In the genomic region with DNA sequence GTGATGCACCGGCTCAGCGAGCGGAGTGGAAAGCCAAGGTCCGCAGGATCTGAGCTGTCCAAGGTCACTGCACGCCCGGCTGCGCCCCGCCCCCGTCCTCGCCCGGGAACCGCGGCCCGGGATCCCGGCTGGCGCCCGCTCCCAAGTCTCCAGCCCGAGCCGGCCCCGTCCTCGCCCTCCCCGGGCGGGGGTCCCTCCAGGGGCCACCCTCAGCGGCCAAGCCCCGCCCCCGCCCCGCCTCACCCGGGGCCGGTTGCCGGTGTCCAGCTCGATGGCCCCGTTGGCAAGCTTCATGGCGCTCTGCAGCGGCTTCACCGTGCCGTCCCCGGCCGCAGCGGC, we compare ENCODE assay signal across 8 cellular contexts. TPM values are rescaled to one million over a fixed set of nuclear protein-coding genes. Genes with fewer than 3 reads are reported as not detected.
DNase-seq lines count a peak whose midpoint lies in the region; TF ChIP-seq lines count a peak whose summit lies in the region.

No MANE protein-coding gene starts in this region.

- TF ChIP-seq CTCF in HFFc6 (IDR thresholded peaks at IDR 0.05), result no peak
- TF ChIP-seq CTCF in PC-9 (conservative IDR thresholded peaks at IDR 0.05), result no peak

- H3K9me3 Mint-ChIP-seq in HFFc6, result no peaks in the 10 kb centered on the region

- H3K4me3 ChIP-seq in PC-9 (peak overlapping the region; percentile 93), endocrine pancreas (ENCODE audit: control insufficient read depth, insufficient read depth, low read length) (peak overlapping the region; percentile 30), muscle layer of colon (ENCODE audit: low read depth in 1 of 2, low read length in 2 of 2) (peak overlapping the region; percentile 51 to 83)

- DNase-seq in DMS53 (lab: John Stamatoyannopoulos, UW) (peak; percentile 62), DMS53 treated with DMSO at 0.1 percent for 48 hours (lab: John Stamatoyannopoulos, UW; ENCODE audit: unreplicated experiment) (no peak), HFFc6 (no peak), PC-9 (peak in 1 of 2 experiments; percentile 69), posterior vena cava (ENCODE audit: low spot score) (no peak), NCI-H2081 (lab: John Stamatoyannopoulos, UW) (no peak)

- peaks cover 1% of the 10 kb centered on the region; the same call in 1 of the 2 replicates for H3K27me3 Mint-ChIP-seq in HFFc6 (ENCODE audit: insufficient read depth)

- no peaks in the 10 kb centered on the region; the same call in none of the 2 replicates for H3K36me3 Mint-ChIP-seq in HFFc6 (ENCODE audit: low read depth)

- H2AFZ ChIP-seq in PC-9, result peak overlapping the region; percentile 63; the same call in 1 of the 2 replicates

- H3K9ac ChIP-seq in endocrine pancreas (ENCODE audit: control insufficient read depth, insufficient read depth, low read length) (peak overlapping the region; percentile 82), muscle layer of colon (ENCODE audit: low read length) (no peak overlapping the region)

- H3K27ac ChIP-seq in PC-9, result peak overlapping the region; percentile 91
- peak overlapping the region; percentile 90 for H3K27ac ChIP-seq in muscle layer of colon (ENCODE audit: low read depth, low read length)

- H3K36me3 ChIP-seq in PC-9 (ENCODE audit: low read depth) (no peaks in the 10 kb centered on the region), endocrine pancreas (ENCODE audit: control insufficient read depth, insufficient read depth, low read length) (peaks cover 8% of the 10 kb centered on the region), muscle layer of colon (ENCODE audit: insufficient read depth, low read length) (peaks cover 21% of the 10 kb centered on the region)

- H3K9me3 ChIP-seq in PC-9 (ENCODE audit: insufficient read depth, low read depth), result no peaks in the 10 kb centered on the region
- H3K9me3 ChIP-seq in endocrine pancreas (ENCODE audit: control insufficient read depth, low read length), result no peaks in the 10 kb centered on the region
- H3K9me3 ChIP-seq in muscle layer of colon (ENCODE audit: low read length), result no peaks in the 10 kb centered on the region

- H3F3A ChIP-seq in PC-9 (ENCODE audit: insufficient read depth, low read depth), result peaks cover 55% of the 10 kb centered on the region

- peaks cover 25% of the 10 kb centered on the region for H3K79me2 ChIP-seq in PC-9 (ENCODE audit: low read depth)

- H3K4me1 ChIP-seq in PC-9 (replicated peaks; ENCODE audit: insufficient read depth) (peaks cover 29% of the 10 kb centered on the region), endocrine pancreas (ENCODE audit: control insufficient read depth, insufficient read depth, low read length) (no peaks in the 10 kb centered on the region), muscle layer of colon (ENCODE audit: insufficient read depth, low read length) (peaks cover 14% of the 10 kb centered on the region)

- CTCF ChIA-PET in PC-9 (lab: Charles Lee), result interaction anchor here (1.1 kb wide), 1 partner anchor 20 kb away, joined by 3 read pairs; no protein-coding TSS in a partner anchor

- no TSS peak for BruUV-seq in PC-9 (replicated peaks; lab: Mats Ljungman, UMichigan)

- H3K27me3 ChIP-seq in PC-9 (ENCODE audit: insufficient read depth, low read depth) (no peaks in the 10 kb centered on the region), endocrine pancreas (ENCODE audit: control insufficient read depth, insufficient read depth, low read length) (no peaks in the 10 kb centered on the region), muscle layer of colon (ENCODE audit: control insufficient read depth in 1 of 2, insufficient read depth in 2 of 2, low read length in 2 of 2) (no peaks in the 10 kb centered on the region)

- H3K27ac Mint-ChIP-seq in HFFc6, result peak overlapping the region; percentile 92

- intact Hi-C loops in PC-9 (cut with micrococcal nuclease; ENCODE audit: unreplicated experiment) (no loop called here), posterior vena cava (cut with DNase I) (no loop called here)

- POLR2A ChIA-PET in PC-9 (lab: Charles Lee; ENCODE audit: unreplicated experiment), result interaction anchor here (0.6 kb wide), 1 partner anchor 14 kb away, joined by 6 read pairs; no protein-coding TSS in a partner anchor

- H3K4me3 Mint-ChIP-seq in HFFc6, result peak overlapping the region; percentile 91

- H3K9me2 ChIP-seq in PC-9 (ENCODE audit: insufficient read depth), result no peaks in the 10 kb centered on the region

- peaks cover 33% of the 10 kb centered on the region for H3K4me1 Mint-ChIP-seq in HFFc6 (ENCODE audit: low read depth)

- H3K4me2 ChIP-seq in PC-9, result peak overlapping the region; percentile 95

- H4K20me1 ChIP-seq in PC-9 (ENCODE audit: insufficient read depth), result peaks cover 22% of the 10 kb centered on the region

RNA-seq across cellular contexts. Expression of gene VPS9D1, which starts 0.2 kb away (rescaled TPM):
- 10 to 100 TPM; 12.7 to 19.3 (median 16.1) TPM for total RNA-seq in HFFc6 (2021; fragmentation: NEBNext Ultra II Directional; extraction: Animal tissue kit (Norgen Biotek cat#: 25700))
- total RNA-seq in PC-9 (2021) (15.2 and 20.4 TPM in 2 replicates), posterior vena cava (10 to 100 TPM in 1 of 2 donors, 1 to 10 TPM in 1; 8.4 to 11.8 TPM)

RNA-seq across cellular contexts. Expression of gene ZNF276, which starts 0.8 kb away (rescaled TPM):
- total RNA-seq in HFFc6 (2021; fragmentation: NEBNext Ultra II Directional; extraction: Animal tissue kit (Norgen Biotek cat#: 25700)), result 10 to 100 TPM in 3 of 6 experiments, 1 to 10 TPM in 3; 7.8 to 16.7 (median 9.7) TPM
- total RNA-seq in PC-9 (2021) (28.8 and 32.0 TPM in 2 replicates), posterior vena cava (10 to 100 TPM; 16.4 to 17.4 TPM)

RNA-seq across cellular contexts. Expression of gene SPATA2L, which starts 19.0 kb away (rescaled TPM):
- 1 to 10 TPM; 5.6 to 6.9 (median 5.9) TPM for total RNA-seq in HFFc6 (2021; fragmentation: NEBNext Ultra II Directional; extraction: Animal tissue kit (Norgen Biotek cat#: 25700))
- total RNA-seq in PC-9 (2021) (15.3 and 23.8 TPM in 2 replicates), posterior vena cava (10 to 100 TPM in 1 of 2 donors, 1 to 10 TPM in 1; 7.9 to 13.0 TPM)

RNA-seq across cellular contexts. Expression of gene CDK10, which starts 34.0 kb away (rescaled TPM):
- 10 to 100 TPM; 45.5 to 61.7 (median 48.6) TPM for total RNA-seq in HFFc6 (2021; fragmentation: NEBNext Ultra II Directional; extraction: Animal tissue kit (Norgen Biotek cat#: 25700))
- 76.6 and 110 TPM in 2 replicates for total RNA-seq in PC-9 (2021)
- total RNA-seq in posterior vena cava, result 10 to 100 TPM; 33.7 to 37.5 TPM

Comparison
In these comparisons a context has a peak if more than half of its experiments do, and no peak if none do; other contexts are left out.
1. H3K4me3 ChIP-seq: peak in every context shown above with its lines; median percentile 93 in PC-9; 67 in muscle layer of colon; 30 in endocrine pancreas.